In genomic region chr1:47532831-47533175, GRCh38 we compare ENCODE assay signal across 10 cellular contexts.
DNase-seq lines count a peak whose midpoint lies in the region; ATAC-seq and TF ChIP-seq lines count a peak whose summit lies in the region.
"Had no signal": no experiment of that assay in that cellular context is flagged by ENCODE, and none has a peak within 500 bp of the region (broad histone marks: within the 10 kb centered on the region; RNA-seq: fewer than 3 reads in every experiment).

No MANE protein-coding gene starts in this region.

- no peaks in the 10 kb centered on the region for H3K36me3 ChIP-seq in CD8-positive, alpha-beta T cell (ENCODE audit: insufficient read depth, low read length)
- H3K36me3 ChIP-seq in hepatocyte (replicated peaks; ENCODE audit: insufficient read depth, low read depth): no peaks in the 10 kb centered on the region
- no peaks in the 10 kb centered on the region for H3K36me3 ChIP-seq in rectal smooth muscle tissue (ENCODE audit: control insufficient read depth, insufficient read depth, low read length)

- peak overlapping the region; percentile 34 for H2AFZ ChIP-seq in hepatocyte

- no peaks in the 10 kb centered on the region for H3K79me2 ChIP-seq in hepatocyte

- H3K9ac ChIP-seq in rectal smooth muscle tissue (ENCODE audit: low read length): peak overlapping the region; percentile 12

- no peaks in the 10 kb centered on the region for H3K9me2 ChIP-seq in hepatocyte (replicated peaks; ENCODE audit: insufficient read depth)

- H3K27me3 ChIP-seq in CD8-positive, alpha-beta T cell (ENCODE audit: insufficient read depth, low read length): peaks cover 3% of the 10 kb centered on the region
- no peaks in the 10 kb centered on the region for H3K27me3 ChIP-seq in hepatocyte
- H3K27me3 ChIP-seq in rectal smooth muscle tissue (ENCODE audit: control insufficient read depth, insufficient read depth, low read length): no peaks in the 10 kb centered on the region

- WGBS in hepatocyte (ENCODE audit: low lambda C conversion rate, missing lambda C conversion rate): 34% methylated on average over 4 of the region's 5 CpGs

- no peak for DNase-seq in CD8-positive, alpha-beta T cell
- DNase-seq in WTC11 (ENCODE audit: low spot score): no peak
- DNase-seq in hepatocyte (ENCODE audit: low spot score): no peak
- no peak for DNase-seq in midbrain (lab: John Stamatoyannopoulos, UW)
- no peak for DNase-seq in Kasumi-1 (lab: John Stamatoyannopoulos, UW)
- no peak for DNase-seq in activated T-cell treated with anti-CD3 and anti-CD28 coated beads for 4 hours
- DNase-seq: NCI-H2081 had no signal

- intact Hi-C loops in CD8-positive, alpha-beta T cell (cut with DNase I, micrococcal nuclease): no loop called here

- peak overlapping the region; percentile 79 for H3K4me3 Mint-ChIP-seq in CD8-positive, alpha-beta T cell
- H3K4me3 Mint-ChIP-seq in WTC11: peak overlapping the region; percentile 78
- H3K4me3 Mint-ChIP-seq: T-helper 2 cell treated with Interferon-gamma antibody and Interleukin-4, amounts not matched to agents 5 μg/mL and 100 μg/mL, for 36 hours had no signal

- no peaks in the 10 kb centered on the region for H3K9me3 ChIP-seq in CD8-positive, alpha-beta T cell (ENCODE audit: low read length)
- peaks cover 6% of the 10 kb centered on the region for H3K9me3 ChIP-seq in hepatocyte (ENCODE audit: low read depth)

- no peak for ATAC-seq in CD8-positive, alpha-beta T cell
- ATAC-seq in WTC11 (peak; percentile 64), HG02759 (IDR thresholded peaks at IDR 0.05; ENCODE audit: unreplicated experiment) (no peak)

- H3K4me3 ChIP-seq in CD8-positive, alpha-beta T cell (ENCODE audit: low read depth, low read length): no peak overlapping the region
- peak overlapping the region; percentile 11 for H3K4me3 ChIP-seq in hepatocyte
- peak overlapping the region; percentile 63 for H3K4me3 ChIP-seq in rectal smooth muscle tissue (ENCODE audit: low read length)

- POLR2A ChIA-PET in CD8-positive, alpha-beta T cell (lab: Charles Lee): no interaction called here
- POLR2A ChIA-PET in WTC11 (lab: Charles Lee): no interaction called here

- H3K4me2 ChIP-seq in hepatocyte: peak overlapping the region; percentile 70

- no peak overlapping the region for H3K27ac ChIP-seq in CD8-positive, alpha-beta T cell (ENCODE audit: low read depth, low read length)
- H3K27ac ChIP-seq in hepatocyte (peak overlapping the region; percentile 32), rectal smooth muscle tissue (ENCODE audit: low read depth, low read length) (peak overlapping the region; percentile 30)

- H3K9me3 Mint-ChIP-seq in CD8-positive, alpha-beta T cell: peaks cover 15% of the 10 kb centered on the region
- peaks cover 14% of the 10 kb centered on the region for H3K9me3 Mint-ChIP-seq in WTC11

- peaks cover 10% of the 10 kb centered on the region for H3K4me1 Mint-ChIP-seq in CD8-positive, alpha-beta T cell (ENCODE audit: low read depth)
- peaks cover 33% of the 10 kb centered on the region for H3K4me1 Mint-ChIP-seq in WTC11

- TF ChIP-seq CTCF in CD8-positive, alpha-beta T cell (IDR thresholded peaks at IDR 0.05): no peak
- TF ChIP-seq CTCF in WTC11 (IDR thresholded peaks at IDR 0.05) (no peak), hepatocyte (IDR thresholded peaks at IDR 0.05; ENCODE audit: poor library complexity) (no peak)

- H3K4me1 ChIP-seq in CD8-positive, alpha-beta T cell (ENCODE audit: insufficient read depth, low read length): no peaks in the 10 kb centered on the region
- H3K4me1 ChIP-seq in hepatocyte (ENCODE audit: insufficient read depth): peaks cover 26% of the 10 kb centered on the region
- peaks cover 3% of the 10 kb centered on the region for H3K4me1 ChIP-seq in rectal smooth muscle tissue (ENCODE audit: control insufficient read depth, insufficient read depth, low read length)

- no peaks in the 10 kb centered on the region for H4K20me1 ChIP-seq in hepatocyte (ENCODE audit: insufficient read depth, poor library complexity, severe bottlenecking)

- H3K27me3 Mint-ChIP-seq in CD8-positive, alpha-beta T cell (ENCODE audit: low read depth): peaks cover 61% of the 10 kb centered on the region
- H3K27me3 Mint-ChIP-seq in WTC11 (ENCODE audit: low read depth): peaks cover 37% of the 10 kb centered on the region

- H3K36me3 Mint-ChIP-seq in CD8-positive, alpha-beta T cell: no peaks in the 10 kb centered on the region
- H3K36me3 Mint-ChIP-seq in WTC11: peaks cover 6% of the 10 kb centered on the region

- H3K27ac Mint-ChIP-seq in CD8-positive, alpha-beta T cell: no peak overlapping the region
- H3K27ac Mint-ChIP-seq in WTC11: no peak overlapping the region
- H3K27ac Mint-ChIP-seq: T-helper 2 cell treated with Interferon-gamma antibody and Interleukin-4, amounts not matched to agents 5 μg/mL and 100 μg/mL, for 36 hours had no signal

- CTCF ChIA-PET in CD8-positive, alpha-beta T cell (lab: Charles Lee): interaction anchor here (1.4 kb wide), 1 partner anchor 15 kb away, joined by 4 read pairs; no protein-coding TSS in a partner anchor
- CTCF ChIA-PET in WTC11 (lab: Charles Lee): interaction anchor here (0.5 to 3.2 kb wide), 14 partner anchors 13 to 193 kb away, joined by 3 to 20 read pairs (median 6); partner anchors contain the start of gene FOXD2

TF ChIP-seq in WTC11, 78 proteins besides CTCF, POLR2A, EP300 and RAD21:
- TF ChIP-seq RELA (CRISPR knock-in tag; IDR thresholded peaks at IDR 0.05; ENCODE audit: borderline replicate concordance) (no peak), ETV6 (CRISPR knock-in tag; IDR thresholded peaks at IDR 0.05) (no peak), RORB (CRISPR knock-in tag; IDR thresholded peaks at IDR 0.05) (no peak), MAX (CRISPR knock-in tag; IDR thresholded peaks at IDR 0.05) (0 out of 2 replicates have a peak, but pooled peaks have one; percentile 31), PRDM15 (CRISPR knock-in tag; IDR thresholded peaks at IDR 0.05) (peak; percentile 88), ZNF138 (CRISPR knock-in tag; conservative IDR thresholded peaks at IDR 0.05) (no peak), PRRX2 (CRISPR knock-in tag; IDR thresholded peaks at IDR 0.05) (no peak)
TF ChIP-seq in WTC11: peak in this region for 2.
